ENCODE assay signal across 8 cellular contexts in genomic region chr6:166775180-166775922, GRCh38.
DNase-seq lines count a peak whose midpoint lies in the region; ATAC-seq and TF ChIP-seq lines count a peak whose summit lies in the region.

No MANE protein-coding gene starts in this region.

- no peaks in the 10 kb centered on the region for H3K36me3 ChIP-seq in SK-N-SH (replicated peaks in 1 of 2; ENCODE audit: control insufficient read depth in 1 of 2, insufficient read depth in 2 of 2, low read length in 1 of 2)
- H3K36me3 ChIP-seq in cardiac muscle cell = no peaks in the 10 kb centered on the region
- no peaks in the 10 kb centered on the region for H3K36me3 ChIP-seq in psoas muscle (ENCODE audit: insufficient read depth in 1 of 2, low read depth in 1 of 2)

- TF ChIP-seq CTCF in SK-N-SH (IDR thresholded peaks at IDR 0.05) (peak; percentile 89), cardiac muscle cell (IDR thresholded peaks at IDR 0.05; ENCODE audit: low read depth, low read length) (peak; percentile 93), psoas muscle (IDR thresholded peaks at IDR 0.05) (peak; percentile 81)

- no peaks in the 10 kb centered on the region for H4K20me1 ChIP-seq in SK-N-SH (ENCODE audit: insufficient read depth)

- H3K9me3 ChIP-seq in SK-N-SH (no peaks in the 10 kb centered on the region), cardiac muscle cell (ENCODE audit: low read depth) (no peaks in the 10 kb centered on the region), psoas muscle (no peaks in the 10 kb centered on the region)

- H3K9me3 Mint-ChIP-seq in activated naive CD8-positive, alpha-beta T cell treated with anti-CD3 and anti-CD28 coated beads for 36 hours = no peaks in the 10 kb centered on the region

- no peaks in the 10 kb centered on the region for H3F3A ChIP-seq in SK-N-SH (replicated peaks; ENCODE audit: insufficient read depth)

- intact Hi-C loops in psoas muscle (cut with DNase I) = loop anchor here (5.0 to 10.0 kb wide), 4 partner anchors 209 to 519 kb away; partner anchors contain the start of gene UNC93A (in 2 of the 2)

- H3K27ac Mint-ChIP-seq in activated naive CD8-positive, alpha-beta T cell treated with anti-CD3 and anti-CD28 coated beads for 36 hours = no peak overlapping the region

- H3K4me1 Mint-ChIP-seq in activated naive CD8-positive, alpha-beta T cell treated with anti-CD3 and anti-CD28 coated beads for 36 hours = peaks cover 3% of the 10 kb centered on the region

- no peaks in the 10 kb centered on the region for H3K36me3 Mint-ChIP-seq in activated naive CD8-positive, alpha-beta T cell treated with anti-CD3 and anti-CD28 coated beads for 36 hours

- TF ChIP-seq RAD21 in SK-N-SH (IDR thresholded peaks at IDR 0.05; ENCODE audit: low read length) = peak; percentile 90

- H2AFZ ChIP-seq in SK-N-SH (ENCODE audit: low read depth) = no peak overlapping the region

- no peaks in the 10 kb centered on the region for H3K79me2 ChIP-seq in SK-N-SH (ENCODE audit: insufficient read depth)

- CTCF ChIA-PET in SK-N-SH (lab: Yijun Ruan, JAX) = interaction anchor here (0.5 to 2.9 kb wide), 99 partner anchors 9 to 582 kb away, joined by 3 to 79 read pairs (median 4); partner anchors contain the start of genes CCR6, RNASET2 and RPS6KA2

- H3K27me3 ChIP-seq in SK-N-SH (ENCODE audit: insufficient read depth) = no peaks in the 10 kb centered on the region
- H3K27me3 ChIP-seq in cardiac muscle cell = peaks cover 17% of the 10 kb centered on the region
- H3K27me3 ChIP-seq in psoas muscle (ENCODE audit: insufficient read depth in 3 of 3, low read length in 2 of 3) = peaks cover 0 to 11% (median 0%) of the 10 kb centered on the region in 3 donors

- H3K9ac ChIP-seq in SK-N-SH = no peak overlapping the region

- H3K4me3 ChIP-seq in SK-N-SH (ENCODE audit: low read depth in 2 of 2, low read length in 1 of 2) (no peak overlapping the region), cardiac muscle cell (no peak overlapping the region), psoas muscle (no peak overlapping the region)

- POLR2A ChIA-PET in SK-N-SH (lab: Yijun Ruan, JAX) = interaction anchor here (1.4 kb wide), 1 partner anchor 149 kb away, joined by 3 read pairs; the partner anchor contains the start of gene RPS6KA2

- H3K27me3 Mint-ChIP-seq in activated naive CD8-positive, alpha-beta T cell treated with anti-CD3 and anti-CD28 coated beads for 36 hours = peaks cover 43% of the 10 kb centered on the region

- no peaks in the 10 kb centered on the region for H3K9me2 ChIP-seq in SK-N-SH

- H3K4me1 ChIP-seq in SK-N-SH (ENCODE audit: control insufficient read depth in 1 of 2, insufficient read depth in 2 of 2, low read depth in 1 of 2, low read length in 1 of 2) (peaks cover 0 to 3% of the 10 kb centered on the region in 2 experiments; a peak in 1 of 4 replicates), cardiac muscle cell (ENCODE audit: low read depth) (no peaks in the 10 kb centered on the region), psoas muscle (no peaks in the 10 kb centered on the region)

- ATAC-seq in psoas muscle (peak; percentile 44 to 77 (median 68)), HG02763 (IDR thresholded peaks at IDR 0.05; ENCODE audit: unreplicated experiment) (no peak)

- WGBS in SK-N-SH (ENCODE audit: low lambda C conversion rate) = 44% methylated on average over 24 of the region's 24 CpGs
- WGBS in psoas muscle, 3 donors = 51 to 52% (median 52%) methylated on average over 24 of the region's 24 CpGs

- H3K4me3 Mint-ChIP-seq in activated naive CD8-positive, alpha-beta T cell treated with anti-CD3 and anti-CD28 coated beads for 36 hours = no peak overlapping the region

- no peak for TF ChIP-seq EP300 in SK-N-SH (IDR thresholded peaks at IDR 0.05; ENCODE audit: borderline replicate concordance in 1 of 2, low read depth in 1 of 2, low read length in 1 of 2)

- H3K27ac ChIP-seq in SK-N-SH (ENCODE audit: low read depth in 2 of 2, low read length in 1 of 2) (no peak overlapping the region), cardiac muscle cell (no peak overlapping the region), psoas muscle (no peak overlapping the region)

- DNase-seq in activated gamma-delta T cell treated with Interleukin-2 at 50 U/mL for 16 hours = peak; percentile 57
- no peak for DNase-seq in activated gamma-delta T cell (lab: John Stamatoyannopoulos, UW)
- peak; percentile 59 for DNase-seq in LoVo (ENCODE audit: low spot score)
- DNase-seq in SK-N-SH = peak; percentile 75
- DNase-seq in activated naive CD8-positive, alpha-beta T cell treated with anti-CD3 and anti-CD28 coated beads for 36 hours = peak; percentile 51
- peak; percentile 82 to 84 for DNase-seq in cardiac muscle cell (ENCODE audit: low read depth in 1 of 2, low spot score in 1 of 2)
- no peak for DNase-seq in psoas muscle

- no peak overlapping the region for H3K4me2 ChIP-seq in SK-N-SH

TF ChIP-seq in SK-N-SH, 30 proteins besides CTCF, POLR2A, EP300 and RAD21:
- TF ChIP-seq SMC3 (IDR thresholded peaks at IDR 0.05; ENCODE audit: low read depth, low read length) (peak; percentile 74), MXI1 (IDR thresholded peaks at IDR 0.05; ENCODE audit: low read depth, low read length) (0 out of 2 replicates have a peak, but pooled peaks have one; percentile 45), ELF1 (IDR thresholded peaks at IDR 0.05) (no peak)

Comparison
In these comparisons a context has a peak if more than half of its experiments do, and no peak if none do; other contexts are left out.
1. DNase-seq: peak in activated gamma-delta T cell treated with Interleukin-2 at 50 U/mL for 16 hours (single experiment), LoVo (single experiment), SK-N-SH (single experiment), activated naive CD8-positive, alpha-beta T cell treated with anti-CD3 and anti-CD28 coated beads for 36 hours (single experiment) and cardiac muscle cell (2 of 2); none in activated gamma-delta T cell (single experiment) and psoas muscle (0 of 2).
2. Peak in every context shown above with its lines, with median percentiles within 50 percentile points of each other: CTCF ChIP-seq.